Comparison of ENCODE assay signal across 1 cellular context in the genomic region with DNA sequence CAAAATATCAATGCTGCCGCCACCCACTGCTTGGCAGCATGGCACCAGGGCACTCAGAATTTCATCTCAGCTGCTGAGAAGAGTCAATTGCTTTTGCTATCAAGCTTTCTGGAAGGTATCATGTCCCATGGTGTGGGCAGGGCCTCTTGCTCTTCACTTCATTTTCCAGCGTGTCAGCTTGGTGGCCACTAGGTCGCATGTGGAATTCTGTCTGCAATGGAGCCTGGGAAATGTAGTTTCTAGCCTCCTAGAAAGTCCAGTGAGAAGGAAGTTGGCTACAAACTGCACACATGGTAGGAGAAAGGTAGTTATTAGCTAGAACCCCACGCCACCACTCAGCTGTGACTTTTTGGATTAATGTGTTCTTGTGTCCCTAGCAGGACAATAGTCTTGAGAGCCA.
TF ChIP-seq lines count a peak whose summit lies in the region.

No MANE protein-coding gene starts in this region.

TF ChIP-seq in K562, 482 proteins besides CTCF, POLR2A, EP300 and RAD21 (continued from another document):
- TF ChIP-seq GMEB1 (CRISPR knock-in tag; IDR thresholded peaks at IDR 0.05): no peak
- no peak for TF ChIP-seq XRCC3 (IDR thresholded peaks at IDR 0.05)
- TF ChIP-seq CREM (IDR thresholded peaks at IDR 0.05; ENCODE audit: low read depth): 0 out of 2 replicates have a peak, but pooled peaks have one; percentile 18
- TF ChIP-seq PRPF4 (IDR thresholded peaks at IDR 0.05; ENCODE audit: insufficient read depth, low read depth, low read length, poor library complexity, severe bottlenecking): no peak
- TF ChIP-seq GATAD2A (IDR thresholded peaks at IDR 0.05): no peak
- TF ChIP-seq KDM1A (IDR thresholded peaks at IDR 0.05): no peak
- peak; percentile 77 for TF ChIP-seq HCFC1 (IDR thresholded peaks at IDR 0.05; ENCODE audit: low read depth, low read length)
- TF ChIP-seq SIX5 (IDR thresholded peaks at IDR 0.05; ENCODE audit: borderline replicate concordance in 1 of 2, insufficient read depth in 1 of 2, low read depth in 1 of 2, low read length in 2 of 2): peak; percentile 42 to 49; a peak in 2 of 4 replicates
- TF ChIP-seq NFE2 (IDR thresholded peaks at IDR 0.05; ENCODE audit: low read depth): no peak
